ENCODE assay signal across 1 cellular context in the genomic region with DNA sequence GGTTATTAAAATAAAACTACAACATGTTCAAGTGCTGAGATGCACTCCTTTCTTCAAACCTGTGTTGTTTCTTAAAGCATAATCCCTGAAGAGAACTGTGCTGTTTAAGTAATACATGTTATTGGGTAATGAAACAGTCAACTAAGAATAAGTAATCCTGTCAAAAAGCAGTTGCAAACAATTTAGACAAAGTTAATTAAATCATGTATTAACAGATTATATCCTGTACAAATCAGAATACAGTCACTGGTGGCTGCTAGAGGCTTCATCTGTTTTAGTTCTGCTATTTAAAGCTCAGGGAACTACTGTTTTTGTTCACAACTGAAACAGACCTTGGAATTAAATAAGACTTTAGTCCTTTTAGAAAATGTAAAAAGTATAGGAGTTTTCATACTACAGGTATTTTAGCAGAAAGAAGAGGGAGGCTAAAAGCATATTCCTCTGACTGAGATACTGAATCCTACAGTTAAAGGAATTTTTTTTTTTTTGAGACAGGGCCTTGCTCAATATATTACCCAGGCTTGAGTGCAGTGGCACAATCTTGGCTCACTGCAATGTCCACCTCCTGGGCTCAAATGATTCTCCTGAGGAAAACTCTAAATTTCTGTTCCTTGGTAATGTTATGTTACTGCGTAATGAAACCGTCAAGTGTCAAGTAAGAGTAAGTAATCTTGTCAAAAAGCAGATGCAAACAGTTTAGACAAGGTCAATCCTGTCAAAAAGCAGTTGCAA.
TF ChIP-seq lines count a peak whose summit lies in the region.

No MANE protein-coding gene starts in this region.

TF ChIP-seq in HCT116, 20 proteins besides CTCF, POLR2A, EP300 and RAD21 (continued from another document):
- TF ChIP-seq, protein P1, sequence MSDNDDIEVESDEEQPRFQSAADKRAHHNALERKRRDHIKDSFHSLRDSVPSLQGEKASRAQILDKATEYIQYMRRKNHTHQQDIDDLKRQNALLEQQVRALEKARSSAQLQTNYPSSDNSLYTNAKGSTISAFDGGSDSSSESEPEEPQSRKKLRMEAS (IDR thresholded peaks at IDR 0.05), result no peak
- TF ChIP-seq CEBPB (IDR thresholded peaks at IDR 0.05; ENCODE audit: low read depth), result no peak
TF ChIP-seq in HCT116: peak in this region for 0.
